Comparison of ENCODE assay signal across 8 cellular contexts in genomic region chr9:79572032-79572890, GRCh38.
DNase-seq lines count a peak whose midpoint lies in the region; ATAC-seq and TF ChIP-seq lines count a peak whose summit lies in the region.

No MANE protein-coding gene starts in this region.

- H3K36me3 Mint-ChIP-seq in T-helper 2 cell treated with Interferon-gamma antibody and Interleukin-4, amounts not matched to agents 5 μg/mL and 100 μg/mL, for 36 hours (ENCODE audit: low read depth): peaks cover 28% of the 10 kb centered on the region

- peak overlapping the region; percentile 48 for H3K4me3 Mint-ChIP-seq in T-helper 2 cell treated with Interferon-gamma antibody and Interleukin-4, amounts not matched to agents 5 μg/mL and 100 μg/mL, for 36 hours

- peak overlapping the region; percentile 46 for H2AFZ ChIP-seq in DND-41 (ENCODE audit: low read depth, low read length)

- no peaks in the 10 kb centered on the region for H3K9me3 Mint-ChIP-seq in T-helper 2 cell treated with Interferon-gamma antibody and Interleukin-4, amounts not matched to agents 5 μg/mL and 100 μg/mL, for 36 hours

- no peaks in the 10 kb centered on the region for H3K27me3 ChIP-seq in DND-41 (ENCODE audit: insufficient read depth, low read length, poor library complexity)

- H3K79me2 ChIP-seq in DND-41 (ENCODE audit: insufficient read depth, low read length): peaks cover 7% of the 10 kb centered on the region

- peaks cover 36% of the 10 kb centered on the region for H3K4me1 ChIP-seq in DND-41 (ENCODE audit: insufficient read depth, low read length)

- H3K27ac ChIP-seq in DND-41 (ENCODE audit: low read length) (peak overlapping the region; percentile 78), cingulate gyrus (ENCODE audit: low read depth, low read length) (peak overlapping the region; percentile 83)

- TF ChIP-seq CTCF in DND-41 (IDR thresholded peaks at IDR 0.05; ENCODE audit: borderline replicate concordance, extremely low read depth, low read length, poor library complexity, severe bottlenecking): no peak

- H4K20me1 ChIP-seq in DND-41 (ENCODE audit: insufficient read depth, low read length): peaks cover 14% of the 10 kb centered on the region; the same call in 1 of the 2 replicates

- H3K9ac ChIP-seq in DND-41 (ENCODE audit: low read depth, low read length): peak overlapping the region; percentile 82

- peaks cover 2% of the 10 kb centered on the region for H3K27me3 Mint-ChIP-seq in T-helper 2 cell treated with Interferon-gamma antibody and Interleukin-4, amounts not matched to agents 5 μg/mL and 100 μg/mL, for 36 hours (ENCODE audit: low read depth)

- H3K9me3 ChIP-seq in DND-41 (ENCODE audit: insufficient read depth, low read length, severe bottlenecking): no peaks in the 10 kb centered on the region

- no peaks in the 10 kb centered on the region for H3K36me3 ChIP-seq in DND-41 (ENCODE audit: insufficient read depth, low read length)

- peak; percentile 24 for DNase-seq in DND-41
- DNase-seq in HK-2 (ENCODE audit: unreplicated experiment): peak; percentile 16
- peak; percentile 53 for DNase-seq in T-helper 2 cell treated with Interferon-gamma antibody and Interleukin-4, amounts not matched to agents 5 μg/mL and 100 μg/mL, for 36 hours (ENCODE audit: low spot score)
- DNase-seq in left kidney (ENCODE audit: low read depth, low spot score): peak; percentile 90
- peak in 2 of 3 donors; percentile 12 to 20 for DNase-seq in stimulated activated CD4-positive, alpha-beta T cell treated with anti-CD3 and anti-CD28 coated beads, TNF-alpha, amount 100 ng/mL, for 48 hours (ENCODE audit: low read depth in 3 of 3)
- DNase-seq in NCI-H1436 (lab: John Stamatoyannopoulos, UW): no peak

- H3K4me1 Mint-ChIP-seq in T-helper 2 cell treated with Interferon-gamma antibody and Interleukin-4, amounts not matched to agents 5 μg/mL and 100 μg/mL, for 36 hours (ENCODE audit: low read depth): peaks cover 36% of the 10 kb centered on the region

- peak overlapping the region; percentile 36 for H3K27ac Mint-ChIP-seq in T-helper 2 cell treated with Interferon-gamma antibody and Interleukin-4, amounts not matched to agents 5 μg/mL and 100 μg/mL, for 36 hours

- ATAC-seq in DND-41 (ENCODE audit: insufficient read depth, low read depth): no peak
- no peak for ATAC-seq in HG03378 (IDR thresholded peaks at IDR 0.05; ENCODE audit: unreplicated experiment)

- peak overlapping the region; percentile 86 for H3K4me2 ChIP-seq in DND-41 (ENCODE audit: insufficient read depth, low read length)

- H3K4me3 ChIP-seq in DND-41 (ENCODE audit: low read depth in 1 of 2, low read length in 2 of 2): peak overlapping the region; percentile 69 to 79
